9 cellular contexts compared by ENCODE assay signal in the genomic region with DNA sequence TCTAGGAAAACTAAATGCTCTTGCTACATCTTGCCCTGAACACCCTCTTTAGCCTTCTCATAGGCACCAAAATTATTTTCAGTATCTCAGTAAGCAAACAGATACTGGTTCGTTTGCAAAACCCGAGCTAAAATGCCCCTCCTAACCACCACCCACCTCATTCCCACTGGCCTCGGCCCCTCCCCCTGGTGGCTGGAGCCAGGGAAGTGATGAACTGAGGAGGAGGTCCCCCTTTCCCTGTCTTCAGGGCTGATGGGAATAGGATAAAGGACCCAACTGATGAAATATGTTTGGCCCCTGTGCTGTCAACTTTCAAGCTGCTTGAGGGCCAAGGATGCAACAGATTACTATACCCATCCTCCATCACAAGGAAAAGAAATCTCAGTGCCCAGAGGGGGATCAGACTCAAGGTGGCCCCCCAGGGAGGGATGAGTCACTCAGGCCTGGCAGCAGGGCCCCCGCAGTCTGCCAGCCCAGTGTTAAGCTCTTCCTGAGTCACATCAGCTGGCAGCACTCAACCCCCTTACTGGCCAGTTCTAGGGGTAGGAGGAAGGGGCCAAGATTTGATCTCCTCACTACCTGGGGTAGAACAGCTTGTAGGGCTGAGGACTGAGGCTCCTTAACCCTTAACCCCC. TPM values are rescaled to one million over a fixed set of nuclear protein-coding genes. Genes with fewer than 3 reads are reported as not detected.
DNase-seq lines count a peak whose midpoint lies in the region; ATAC-seq and TF ChIP-seq lines count a peak whose summit lies in the region.
"Had no signal": no experiment of that assay in that cellular context is flagged by ENCODE, and none has a peak within 500 bp of the region (broad histone marks: within the 10 kb centered on the region; RNA-seq: fewer than 3 reads in every experiment).

No MANE protein-coding gene starts in this region.

- TF ChIP-seq POLR2A in stomach (IDR thresholded peaks at IDR 0.05) = no peak

- peaks cover 0 to 32% (median 24%) of the 10 kb centered on the region in 4 donors for H3K4me1 Mint-ChIP-seq in CD4-positive, CD25-positive, alpha-beta regulatory T cell
- peaks cover 8 to 26% of the 10 kb centered on the region in 2 donors for H3K4me1 Mint-ChIP-seq in natural killer cell

- H3K27ac Mint-ChIP-seq in CD4-positive, CD25-positive, alpha-beta regulatory T cell = peak overlapping the region in 1 of 3 donors; percentile 69
- peak overlapping the region in 1 of 2 donors; percentile 47 for H3K27ac Mint-ChIP-seq in natural killer cell

- 40 to 57% (median 44%) methylated on average over 4 of the region's 4 CpGs for WGBS in stomach, 5 donors

- peaks cover 40% of the 10 kb centered on the region for H3K36me3 ChIP-seq in CD4-positive, CD25-positive, alpha-beta regulatory T cell (ENCODE audit: control insufficient read depth, insufficient read depth, low read length)
- peaks cover 58% of the 10 kb centered on the region for H3K36me3 ChIP-seq in MG63
- H3K36me3 ChIP-seq in stomach = peaks cover 44 to 50% (median 48%) of the 10 kb centered on the region in 4 donors

- peaks cover 4% of the 10 kb centered on the region for H3K27me3 Mint-ChIP-seq in CD4-positive, CD25-positive, alpha-beta regulatory T cell
- no peaks in the 10 kb centered on the region for H3K27me3 Mint-ChIP-seq in natural killer cell (ENCODE audit: low read depth in 2 of 2)

- no peak for TF ChIP-seq EP300 in stomach (IDR thresholded peaks at IDR 0.05)

- H3K9me3 ChIP-seq in CD4-positive, CD25-positive, alpha-beta regulatory T cell (ENCODE audit: control insufficient read depth in 2 of 2, low read length in 2 of 2) = no peaks in the 10 kb centered on the region
- H3K9me3 ChIP-seq in MG63 = no peaks in the 10 kb centered on the region
- no peaks in the 10 kb centered on the region for H3K9me3 ChIP-seq in stomach

- no peak overlapping the region for H3K27ac ChIP-seq in CD4-positive, CD25-positive, alpha-beta regulatory T cell (ENCODE audit: insufficient read depth, low read length, poor library complexity, severe bottlenecking)
- H3K27ac ChIP-seq in stomach = peak overlapping the region in 2 of 5 donors; percentile 6 to 91

- TF ChIP-seq CTCF in choroid plexus epithelial cell (conservative IDR thresholded peaks at IDR 0.05; ENCODE audit: low read depth, low read length) (peak; percentile 35), natural killer cell (IDR thresholded peaks at IDR 0.05) (no peak), stomach (IDR thresholded peaks at IDR 0.05) (no peak)

- no peak overlapping the region for H3K4me3 ChIP-seq in CD4-positive, CD25-positive, alpha-beta regulatory T cell (ENCODE audit: low read depth, low read length)
- peak overlapping the region; percentile 72 for H3K4me3 ChIP-seq in MG63
- H3K4me3 ChIP-seq in choroid plexus epithelial cell (ENCODE audit: low read depth, low read length) = no peak overlapping the region
- peak overlapping the region in 1 of 4 donors; percentile 98 for H3K4me3 ChIP-seq in stomach

- H3K4me1 ChIP-seq in CD4-positive, CD25-positive, alpha-beta regulatory T cell (ENCODE audit: control insufficient read depth, insufficient read depth, low read length, poor library complexity, severe bottlenecking) = peaks cover 27% of the 10 kb centered on the region
- peaks cover 16 to 31% (median 28%) of the 10 kb centered on the region in 4 donors for H3K4me1 ChIP-seq in stomach

- ATAC-seq in CD4-positive, CD25-positive, alpha-beta regulatory T cell (ENCODE audit: low read depth in 2 of 2) = no peak
- ATAC-seq in natural killer cell = no peak
- ATAC-seq in GM21447 (IDR thresholded peaks at IDR 0.05; ENCODE audit: unreplicated experiment) = no peak
- no peak for ATAC-seq in GM18870 (IDR thresholded peaks at IDR 0.05; ENCODE audit: unreplicated experiment)

- intact Hi-C loops in natural killer cell (cut with micrococcal nuclease) = loop anchor here (5.0 to 10.0 kb wide), 2 partner anchors 34 to 208 kb away; a partner anchor contains a TSS
- intact Hi-C loops in stomach (cut with DNase I; ENCODE audit: low total_unique reads) = no loop called here

- H3K36me3 Mint-ChIP-seq in CD4-positive, CD25-positive, alpha-beta regulatory T cell = peaks cover 32% of the 10 kb centered on the region
- H3K36me3 Mint-ChIP-seq in natural killer cell = peaks cover 10% of the 10 kb centered on the region

- H3K4me3 Mint-ChIP-seq in CD4-positive, CD25-positive, alpha-beta regulatory T cell = peak overlapping the region; percentile 82 to 92 (median 90)
- H3K4me3 Mint-ChIP-seq in natural killer cell = peak overlapping the region; percentile 83

- DNase-seq in CD4-positive, CD25-positive, alpha-beta regulatory T cell = no peak
- DNase-seq in MG63 (peak; percentile 87), choroid plexus epithelial cell (ENCODE audit: low read depth) (peak; percentile 18), natural killer cell (no peak), medulla oblongata (ENCODE audit: extremely low spot score) (no peak), stomach (no peak)
- DNase-seq: activated gamma-delta T cell treated with Interleukin-2 at 50 U/mL for 16 hours had no signal

- no peaks in the 10 kb centered on the region for H3K27me3 ChIP-seq in CD4-positive, CD25-positive, alpha-beta regulatory T cell (ENCODE audit: control insufficient read depth, insufficient read depth, low read length)
- H3K27me3 ChIP-seq in MG63 (no peaks in the 10 kb centered on the region), stomach (no peaks in the 10 kb centered on the region)

- no peaks in the 10 kb centered on the region for H3K9me3 Mint-ChIP-seq in CD4-positive, CD25-positive, alpha-beta regulatory T cell
- no peaks in the 10 kb centered on the region for H3K9me3 Mint-ChIP-seq in natural killer cell

RNA-seq across cellular contexts. Expression of a gene that starts 1.7 kb away (rescaled TPM):
- total RNA-seq in CD4-positive, CD25-positive, alpha-beta regulatory T cell = 40.1 TPM
- polyA plus RNA-seq in CD4-positive, CD25-positive, alpha-beta regulatory T cell = 1 to 10 TPM; 5.0 to 7.5 (median 6.4) TPM
- total RNA-seq in MG63 (2014; rRNA removed; shearing (Covaris generic); ENCODE audit: low replicate concordance) = 6.0 and 18.9 TPM in 2 replicates
- total RNA-seq in natural killer cell (10 to 100 TPM; 34.1 to 52.2 (median 51.4) TPM), stomach (10 to 100 TPM in 4 of 5 donors, 1 to 10 TPM in 1; 2.3 to 28.3 (median 14.2) TPM)
- polyA plus RNA-seq in stomach = 1 to 10 TPM; 3.1 to 6.7 (median 3.4) TPM

RNA-seq across cellular contexts. Expression of a gene that starts 10.3 kb away (rescaled TPM):
- total RNA-seq in CD4-positive, CD25-positive, alpha-beta regulatory T cell = 23.7 TPM
- polyA plus RNA-seq in CD4-positive, CD25-positive, alpha-beta regulatory T cell = 10 to 100 TPM in 3 of 4 donors, 1 to 10 TPM in 1; 8.1 to 11.5 (median 11.0) TPM
- 6.9 and 7.7 TPM in 2 replicates for total RNA-seq in MG63 (2014; rRNA removed; shearing (Covaris generic); ENCODE audit: low replicate concordance)
- total RNA-seq in natural killer cell = 10 to 100 TPM; 27.2 to 37.9 (median 30.2) TPM
- 10 to 100 TPM in 2 of 5 donors, 1 to 10 TPM in 3; 6.8 to 86.4 (median 9.4) TPM for total RNA-seq in stomach
- 10 to 100 TPM in 1 of 3 donors, 1 to 10 TPM in 2; 4.4 to 10.1 (median 7.0) TPM for polyA plus RNA-seq in stomach

RNA-seq across cellular contexts. Expression of a gene that starts 26.6 kb away (rescaled TPM):
- total RNA-seq in CD4-positive, CD25-positive, alpha-beta regulatory T cell = 2.0 TPM
- polyA plus RNA-seq in CD4-positive, CD25-positive, alpha-beta regulatory T cell = not detected
- total RNA-seq in MG63 (2014; rRNA removed; shearing (Covaris generic); ENCODE audit: low replicate concordance) = not detected in 2 replicates
- total RNA-seq in natural killer cell (1 to 10 TPM in 1 of 3 donors, under 1 TPM in 2; 0.70 to 1.4 (median 0.71) TPM), stomach (100 to 1,000 TPM in 1 of 5 donors, 10 to 100 TPM in 1, 1 to 10 TPM in 1, not detected in 2; 8.0 to 450 (median 18.7) TPM)
- under 1 TPM in 2 of 3 donors, not detected in 1; 0.15 to 1.00 TPM for polyA plus RNA-seq in stomach

RNA-seq across cellular contexts. Expression of a gene that starts 32.3 kb away (rescaled TPM):
- 16.9 TPM for total RNA-seq in CD4-positive, CD25-positive, alpha-beta regulatory T cell
- 1 to 10 TPM; 4.1 to 6.8 (median 5.0) TPM for polyA plus RNA-seq in CD4-positive, CD25-positive, alpha-beta regulatory T cell
- total RNA-seq in MG63 (2014; rRNA removed; shearing (Covaris generic); ENCODE audit: low replicate concordance) = 61.0 and 115 TPM in 2 replicates
- total RNA-seq in natural killer cell = 10 to 100 TPM; 21.6 to 23.4 (median 22.6) TPM
- 10 to 100 TPM in 2 of 5 donors, 1 to 10 TPM in 3; 1.2 to 13.9 (median 8.0) TPM for total RNA-seq in stomach
- polyA plus RNA-seq in stomach = 10 to 100 TPM; 22.2 to 36.5 (median 28.0) TPM

RNA-seq across cellular contexts. Expression of a gene that starts 34.7 kb away (rescaled TPM):
- total RNA-seq in CD4-positive, CD25-positive, alpha-beta regulatory T cell = 33.7 TPM
- polyA plus RNA-seq in CD4-positive, CD25-positive, alpha-beta regulatory T cell = 10 to 100 TPM; 39.2 to 45.8 (median 45.1) TPM
- 51.6 and 107 TPM in 2 replicates for total RNA-seq in MG63 (2014; rRNA removed; shearing (Covaris generic); ENCODE audit: low replicate concordance)
- total RNA-seq in natural killer cell (10 to 100 TPM; 32.3 to 44.5 (median 38.6) TPM), stomach (10 to 100 TPM; 29.4 to 92.4 (median 52.7) TPM)
- 10 to 100 TPM; 10.4 to 20.5 (median 17.4) TPM for polyA plus RNA-seq in stomach

Comparison
In these comparisons a context has a peak if more than half of its experiments do, and no peak if none do; other contexts are left out.
1. DNase-seq: peak in MG63 (single experiment) and choroid plexus epithelial cell (single experiment); none in CD4-positive, CD25-positive, alpha-beta regulatory T cell (0 of 3), natural killer cell (single experiment), medulla oblongata (single experiment) and stomach (single experiment).